In the genomic region with DNA sequence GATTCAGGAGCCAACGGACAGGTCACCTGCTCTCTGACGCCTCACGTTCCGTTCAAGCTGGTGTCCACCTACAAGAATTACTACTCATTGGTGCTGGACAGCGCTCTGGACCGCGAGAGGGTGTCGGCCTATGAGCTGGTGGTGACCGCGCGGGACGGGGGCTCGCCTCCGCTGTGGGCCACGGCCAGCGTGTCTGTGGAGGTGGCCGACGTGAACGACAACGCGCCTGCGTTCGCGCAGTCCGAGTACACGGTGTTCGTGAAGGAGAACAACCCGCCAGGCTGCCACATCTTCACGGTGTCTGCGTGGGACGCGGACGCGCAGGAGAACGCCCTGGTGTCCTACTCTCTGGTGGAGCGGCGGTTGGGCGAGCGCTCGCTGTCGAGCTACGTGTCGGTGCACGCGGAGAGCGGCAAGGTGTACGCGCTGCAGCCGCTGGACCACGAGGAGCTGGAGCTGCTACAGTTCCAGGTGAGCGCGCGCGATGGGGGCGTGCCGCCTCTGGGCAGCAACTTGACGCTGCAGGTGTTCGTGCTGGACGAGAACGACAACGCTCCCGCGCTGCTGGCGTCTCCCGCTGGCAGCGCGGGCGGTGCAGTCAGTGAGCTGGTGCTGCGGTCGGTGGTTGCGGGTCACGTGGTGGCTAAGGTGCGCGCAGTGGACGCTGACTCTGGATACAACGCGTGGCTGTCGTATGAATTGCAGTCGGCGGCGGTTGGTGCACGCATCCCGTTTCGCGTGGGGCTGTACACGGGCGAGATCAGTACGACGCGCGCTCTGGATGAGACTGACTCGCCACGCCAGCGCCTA, we compare ENCODE assay signal across 22 cellular contexts. TPM values are rescaled to one million over a fixed set of nuclear protein-coding genes. Genes with fewer than 3 reads are reported as not detected.
"Had no signal": no experiment of that assay in that cellular context is flagged by ENCODE, and none has a peak within 500 bp of the region (broad histone marks: within the 10 kb centered on the region; RNA-seq: fewer than 3 reads in every experiment).

No MANE protein-coding gene starts in this region.

- H3K27me3 ChIP-seq: colonic mucosa, foreskin keratinocyte, hepatocyte, thyroid gland had no signal

- H3K4me1 Mint-ChIP-seq: naive thymus-derived CD4-positive, alpha-beta T cell; nephron progenitor cell had no signal

- H2AFZ ChIP-seq: hepatocyte had no signal

- DNase-seq: cerebellar nuclear complex; colonic mucosa; dermis blood vessel endothelial cell; erythroblast; foreskin keratinocyte; head of caudate nucleus; kidney glomerular epithelial cell; naive thymus-derived CD4-positive, alpha-beta T cell; nephron progenitor cell; small intestine; stimulated activated CD4-positive, alpha-beta T cell treated with anti-CD3 and anti-CD28 coated beads, Interleukin-12 subunit alpha, Interleukin-12 subunit beta, amount 100 ng/mL, for 4 hours; stimulated activated CD4-positive, alpha-beta T cell treated with anti-CD3 and anti-CD28 coated beads, Interleukin-2, amount 100 ng/mL, for 48 hours; stimulated activated naive CD8-positive, alpha-beta T cell treated with anti-CD3 and anti-CD28 coated beads, Interleukin-15, Interleukin-2, amounts not matched to agents 100 U/mL and 50 U/mL, for 24 hours; thyroid gland had no signal

- H3K4me3 Mint-ChIP-seq: naive thymus-derived CD4-positive, alpha-beta T cell had no signal

- H3K9me3 ChIP-seq: thyroid gland had no signal

- H3K4me1 ChIP-seq: colonic mucosa, foreskin keratinocyte, suprapubic skin had no signal

- H3K36me3 ChIP-seq: colonic mucosa, neutrophil, suprapubic skin, thyroid gland had no signal

- H3K4me3 ChIP-seq: colonic mucosa, hepatocyte, suprapubic skin, thyroid gland had no signal

- ATAC-seq: foreskin keratinocyte; naive thymus-derived CD4-positive, alpha-beta T cell; right cardiac atrium; stimulated activated naive CD8-positive, alpha-beta T cell treated with anti-CD3 and anti-CD28 coated beads, Interleukin-15, Interleukin-2, amounts not matched to agents 100 U/mL and 50 U/mL, for 24 hours had no signal

- H3K27ac Mint-ChIP-seq: naive thymus-derived CD4-positive, alpha-beta T cell; nephron progenitor cell had no signal

- H3K79me2 ChIP-seq: hepatocyte had no signal

- H3K27ac ChIP-seq: colonic mucosa, foreskin keratinocyte, hepatocyte, neutrophil, suprapubic skin, thyroid gland had no signal

RNA-seq across cellular contexts. Expression of gene PCDHA10, which starts 1.7 kb away (rescaled TPM):
- total RNA-seq: mononuclear cell; naive thymus-derived CD4-positive, alpha-beta T cell had no signal

RNA-seq across cellular contexts. Expression of gene PCDHA9, which starts 9.2 kb away (rescaled TPM):
- total RNA-seq: endothelial cell of umbilical vein; foreskin keratinocyte; mononuclear cell; naive thymus-derived CD4-positive, alpha-beta T cell had no signal

RNA-seq across cellular contexts. Expression of gene PCDHA11, which starts 11.4 kb away (rescaled TPM):
- total RNA-seq: colonic mucosa; endothelial cell of umbilical vein; naive thymus-derived CD4-positive, alpha-beta T cell had no signal

RNA-seq across cellular contexts. Expression of gene PCDHA8, which starts 16.4 kb away (rescaled TPM):
- total RNA-seq: dermis blood vessel endothelial cell; endothelial cell of umbilical vein; foreskin keratinocyte; mononuclear cell; naive thymus-derived CD4-positive, alpha-beta T cell; posterior vena cava; ureter had no signal

RNA-seq across cellular contexts. Expression of gene PCDHA12, which starts 17.7 kb away (rescaled TPM):
- total RNA-seq: colonic mucosa; endothelial cell of umbilical vein; mononuclear cell; naive thymus-derived CD4-positive, alpha-beta T cell had no signal
